In genomic region chr16:71771571-71771970, GRCh38 we compare ENCODE assay signal across 33 cellular contexts.
"Had no signal": no experiment of that assay in that cellular context is flagged by ENCODE, and none has a peak within 500 bp of the region (broad histone marks: within the 10 kb centered on the region; RNA-seq: fewer than 3 reads in every experiment).

No MANE protein-coding gene starts in this region.

- H3K27me3 ChIP-seq: brain microvascular endothelial cell, dorsolateral prefrontal cortex, right lobe of liver, testis, transverse colon had no signal

- H3K9me3 Mint-ChIP-seq: activated T-helper 17 cell treated with anti-CD3 and anti-CD28 coated beads, Interleukin-2, amount 50 U/mL, for 72 hours; naive thymus-derived CD8-positive, alpha-beta T cell; neural crest cell had no signal

- H3K27ac Mint-ChIP-seq: activated T-helper 17 cell treated with anti-CD3 and anti-CD28 coated beads, Interleukin-2, amount 50 U/mL, for 72 hours had no signal

- ATAC-seq: activated CD4-positive, CD25-positive, alpha-beta regulatory T cell treated with anti-CD3 and anti-CD28 coated beads, Interleukin-2, amount 50 U/mL, for 24 hours; activated T-helper 17 cell treated with anti-CD3 and anti-CD28 coated beads, Interleukin-2, amount 50 U/mL, for 72 hours; left cardiac atrium; naive thymus-derived CD8-positive, alpha-beta T cell; right lobe of liver; stimulated activated naive CD8-positive, alpha-beta T cell treated with anti-CD3 and anti-CD28 coated beads, Interleukin-15, Interleukin-2, amounts not matched to agents 100 U/mL and 50 U/mL, for 24 hours had no signal

- H3K27ac ChIP-seq: brain microvascular endothelial cell, coronary artery, right lobe of liver, testis, transverse colon, WERI-Rb-1 had no signal

- H3K27me3 Mint-ChIP-seq: activated T-helper 17 cell treated with anti-CD3 and anti-CD28 coated beads, Interleukin-2, amount 50 U/mL, for 72 hours; naive thymus-derived CD8-positive, alpha-beta T cell had no signal

- H3K9me3 ChIP-seq: right lobe of liver, testis, transverse colon had no signal

- H3K4me1 Mint-ChIP-seq: neural crest cell had no signal

- H3K4me3 ChIP-seq: coronary artery, dorsolateral prefrontal cortex, right lobe of liver, testis, transverse colon had no signal

- FAIRE-seq: astrocyte, keratinocyte, TTC549, urothelium cell line had no signal

- DNase-seq: activated CD4-positive, alpha-beta T cell treated with anti-CD3 and anti-CD28 coated beads for 48 hours; activated CD4-positive, alpha-beta T cell treated with anti-CD3 and anti-CD28 coated beads, Interleukin-2, amount 50 U/mL, for 48 hours; activated CD8-positive, alpha-beta memory T cell treated with anti-CD3 and anti-CD28 coated beads, Interleukin-2, amount 50 U/mL, for 4 hours; activated gamma-delta T cell treated with Interleukin-2 at 50 U/mL for 16 hours; activated naive CD4-positive, alpha-beta T cell treated with anti-CD3 and anti-CD28 coated beads, Interleukin-2, amount 50 U/mL, for 16 hours; activated T-cell treated with anti-CD3 and anti-CD28 coated beads, Interleukin-2, amount 50 U/mL, for 1 hour; amniotic stem cell; brain microvascular endothelial cell; dorsolateral prefrontal cortex; effector memory CD4-positive, alpha-beta T cell; erythroblast; head of caudate nucleus; hippocampal formation; left cardiac atrium; mesenchymal stem cell; naive thymus-derived CD8-positive, alpha-beta T cell; occipital lobe; right lobe of liver; stimulated activated CD4-positive, alpha-beta T cell treated with anti-CD3 and anti-CD28 coated beads, Interleukin-12 subunit alpha, Interleukin-12 subunit beta, amount 100 ng/mL, for 4 hours; stimulated activated CD4-positive, alpha-beta T cell treated with anti-CD3 and anti-CD28 coated beads, Interleukin-4, amount 100 ng/mL, for 1 hour; stimulated activated naive CD8-positive, alpha-beta T cell treated with anti-CD3 and anti-CD28 coated beads, Interleukin-15, Interleukin-2, amounts not matched to agents 100 U/mL and 50 U/mL, for 24 hours; T-helper 9 cell; testis; transverse colon; WERI-Rb-1 had no signal

- H3K4me3 Mint-ChIP-seq: activated T-helper 17 cell treated with anti-CD3 and anti-CD28 coated beads, Interleukin-2, amount 50 U/mL, for 72 hours; naive thymus-derived CD8-positive, alpha-beta T cell; neural crest cell had no signal

- H3K4me1 ChIP-seq: right lobe of liver had no signal
